In genomic region chr2:234514873-234515638, GRCh38 we compare ENCODE assay signal across 22 cellular contexts. TPM values are rescaled to one million over a fixed set of nuclear protein-coding genes. Genes with fewer than 3 reads are reported as not detected.
DNase-seq lines count a peak whose midpoint lies in the region; ATAC-seq and TF ChIP-seq lines count a peak whose summit lies in the region.
"Had no signal": no experiment of that assay in that cellular context is flagged by ENCODE, and none has a peak within 500 bp of the region (broad histone marks: within the 10 kb centered on the region; RNA-seq: fewer than 3 reads in every experiment).

No MANE protein-coding gene starts in this region.

- H3K9me3 ChIP-seq in IMR-90 (ENCODE audit: control insufficient read depth, insufficient read depth, low read length) (no peaks in the 10 kb centered on the region), trophoblast cell (ENCODE audit: insufficient read depth, low read depth, low read length) (peaks cover 9% of the 10 kb centered on the region)
- H3K9me3 ChIP-seq: BE2C, SJSA1 had no signal

- H3K36me3 Mint-ChIP-seq in effector memory CD8-positive, alpha-beta T cell (ENCODE audit: insufficient read depth): no peaks in the 10 kb centered on the region

- H3K27ac Mint-ChIP-seq in effector memory CD8-positive, alpha-beta T cell: no peak overlapping the region
- H3K27ac Mint-ChIP-seq: CD4-positive, alpha-beta T cell; HFFc6 had no signal

- H2AFZ ChIP-seq in IMR-90 (replicated peaks; ENCODE audit: low read length, poor library complexity) (no peak overlapping the region), trophoblast cell (ENCODE audit: insufficient read depth, low read length, poor library complexity) (no peak overlapping the region)

- H3K4me1 ChIP-seq in IMR-90 (ENCODE audit: control insufficient read depth, insufficient read depth, low read length): peaks cover 3% of the 10 kb centered on the region; the same call in 1 of the 2 replicates
- H3K4me1 ChIP-seq in trophoblast cell (ENCODE audit: control insufficient read depth in 1 of 2, insufficient read depth in 2 of 2, low read length in 2 of 2): peaks cover 3% of the 10 kb centered on the region in 2 experiments

- H4K91ac ChIP-seq in IMR-90 (ENCODE audit: insufficient read depth, low read depth, low read length) (no peak overlapping the region), trophoblast cell (ENCODE audit: low read depth, low read length) (no peak overlapping the region)

- no peak overlapping the region for H4K12ac ChIP-seq in trophoblast cell (ENCODE audit: low read depth, low read length)

- DNase-seq in DMS 273 (lab: John Stamatoyannopoulos, UW; ENCODE audit: unreplicated experiment) (peak; percentile 12), DMS 273 treated with DMSO at 0.1 percent for 48 hours (lab: John Stamatoyannopoulos, UW) (no peak), IMR-90 (no peak), trophoblast cell (no peak), HK-2 (ENCODE audit: unreplicated experiment) (no peak), coronary artery (ENCODE audit: low spot score) (no peak), dermis blood vessel endothelial cell (no peak)
- DNase-seq in effector memory CD8-positive, alpha-beta T cell: no peak
- DNase-seq: BE2C; CD4-positive, alpha-beta T cell; DMS79; GOT3; HFFc6; MV-4-11; NCI-H1417; NCI-H1930; NCI-H446 treated with DMSO at 0.1 percent for 48 hours; NCI-H748 treated with DMSO at 0.1 percent for 48 hours; OCI-M1 had no signal

- dilution Hi-C loops in IMR-90 (cut with HindIII; ENCODE audit: low sequenced_read_pairs, unreplicated experiment): loop anchor here (25.0 kb wide), 1 partner anchor 178 kb away; no protein-coding TSS in a partner anchor

- H3K4me3 ChIP-seq in IMR-90 (ENCODE audit: insufficient read depth, low read depth, low read length): no peak overlapping the region
- peak overlapping the region; percentile 64 for H3K4me3 ChIP-seq in trophoblast cell (ENCODE audit: low read depth, low read length)
- no peak overlapping the region for H3K4me3 ChIP-seq in coronary artery
- H3K4me3 ChIP-seq: SJSA1 had no signal

- no peak overlapping the region for H3K27ac ChIP-seq in IMR-90 (ENCODE audit: insufficient read depth, low read length)
- H3K27ac ChIP-seq in trophoblast cell (ENCODE audit: low read depth, low read length): no peak overlapping the region
- H3K27ac ChIP-seq in coronary artery: no peak overlapping the region
- H3K27ac ChIP-seq: 22Rv1, RWPE1, SJSA1 had no signal

- 95 to 100% methylated on average over 2 to 8 of the region's 16 CpGs for WGBS in IMR-90 (ENCODE audit: extremely low coverage in 2 of 2, insufficient read length in 1 of 2), 2 experiments
- 98% methylated on average over 3 of the region's 16 CpGs for WGBS in trophoblast cell (ENCODE audit: extremely low coverage, insufficient coverage, insufficient read length)

- CTCF ChIA-PET in IMR-90 (lab: Yijun Ruan, JAX): no interaction called here

- in situ Hi-C loops in IMR-90 (cut with MboI; ENCODE audit: low sequenced_read_pairs): no loop called here

- H3K18ac ChIP-seq in IMR-90 (ENCODE audit: low read depth, low read length) (no peak overlapping the region), trophoblast cell (ENCODE audit: low read length) (no peak overlapping the region)

- TF ChIP-seq CTCF in IMR-90 (conservative IDR thresholded peaks at IDR 0.05; ENCODE audit: low read depth, low read length) (no peak), coronary artery (IDR thresholded peaks at IDR 0.05) (no peak)

- H2BK20ac ChIP-seq in IMR-90 (ENCODE audit: low read depth, low read length): no peak overlapping the region

- no TSS peak for BruUV-seq in IMR-90 (replicated peaks; lab: Mats Ljungman, UMichigan)

- H3K23ac ChIP-seq in IMR-90 (ENCODE audit: low read depth, low read length) (no peak overlapping the region), trophoblast cell (ENCODE audit: low read length) (peak overlapping the region; percentile 94)

- H2AK9ac ChIP-seq in IMR-90 (replicated peaks; ENCODE audit: low read depth, low read length, poor library complexity): peak overlapping the region; percentile 34

- H3K14ac ChIP-seq in IMR-90 (replicated peaks; ENCODE audit: low read depth, low read length) (0 out of 2 replicates have a peak overlapping the region, but pooled peaks have one; percentile 46), trophoblast cell (ENCODE audit: low read length) (no peak overlapping the region)

- H3K4ac ChIP-seq in IMR-90 (ENCODE audit: low read depth, low read length) (no peak overlapping the region), trophoblast cell (ENCODE audit: low read depth, low read length) (no peak overlapping the region)

- intact Hi-C loops in IMR-90 (cut with micrococcal nuclease): no loop called here

- H4K5ac ChIP-seq in IMR-90 (ENCODE audit: low read depth, low read length): no peak overlapping the region

- peaks cover 11% of the 10 kb centered on the region for H3K9me1 ChIP-seq in IMR-90 (ENCODE audit: insufficient read depth, low read length)

- no peaks in the 10 kb centered on the region for H3K79me1 ChIP-seq in IMR-90 (ENCODE audit: low read depth in 1 of 2, low read length in 2 of 2)
- no peaks in the 10 kb centered on the region for H3K79me1 ChIP-seq in trophoblast cell (ENCODE audit: low read length)

- H2BK12ac ChIP-seq in trophoblast cell (ENCODE audit: low read length): no peak overlapping the region

- H3K9ac ChIP-seq in IMR-90 (ENCODE audit: low read depth, low read length) (no peak overlapping the region), trophoblast cell (ENCODE audit: low read length) (no peak overlapping the region)

- H4K8ac ChIP-seq in IMR-90 (ENCODE audit: low read depth in 2 of 2, low read length in 2 of 2): no peak overlapping the region
- no peak overlapping the region for H4K8ac ChIP-seq in trophoblast cell (ENCODE audit: low read depth, low read length)

- TF ChIP-seq POLR2A in IMR-90 (IDR thresholded peaks at IDR 0.05; ENCODE audit: low read depth, low read length): no peak

- ATAC-seq in IMR-90 (ENCODE audit: low read depth): no peak
- ATAC-seq in effector memory CD8-positive, alpha-beta T cell (replicated peaks): peak; percentile 8

- H2BK5ac ChIP-seq in IMR-90 (ENCODE audit: low read depth, low read length, poor library complexity, severe bottlenecking) (peak overlapping the region; percentile 95), trophoblast cell (ENCODE audit: low read depth, low read length, poor library complexity) (no peak overlapping the region)

- no peak for TF ChIP-seq RAD21 in IMR-90 (IDR thresholded peaks at IDR 0.05; ENCODE audit: low read length)

- H3K9me3 Mint-ChIP-seq in effector memory CD8-positive, alpha-beta T cell: no peaks in the 10 kb centered on the region
- H3K9me3 Mint-ChIP-seq: CD4-positive, alpha-beta T cell; HFFc6 had no signal

- peak overlapping the region; percentile 87; the same call in 1 of the 2 replicates for H2AK5ac ChIP-seq in IMR-90 (ENCODE audit: low read depth, low read length)
- no peak overlapping the region for H2AK5ac ChIP-seq in trophoblast cell (ENCODE audit: low read length)

- no peaks in the 10 kb centered on the region for H4K20me1 ChIP-seq in IMR-90 (ENCODE audit: insufficient read depth, low read length)

- H3K4me3 Mint-ChIP-seq in effector memory CD8-positive, alpha-beta T cell: no peak overlapping the region
- H3K4me3 Mint-ChIP-seq: CD4-positive, alpha-beta T cell; HFFc6 had no signal

- H3K27me3 ChIP-seq in IMR-90 (ENCODE audit: control insufficient read depth, insufficient read depth, low read length): peaks cover 6% of the 10 kb centered on the region
- no peaks in the 10 kb centered on the region for H3K27me3 ChIP-seq in trophoblast cell (ENCODE audit: insufficient read depth, low read length)
- H3K27me3 ChIP-seq: BE2C, SJSA1 had no signal

- H3K36me3 ChIP-seq in IMR-90 (ENCODE audit: control insufficient read depth, insufficient read depth, low read length) (no peaks in the 10 kb centered on the region), trophoblast cell (ENCODE audit: control insufficient read depth in 1 of 2, insufficient read depth in 2 of 2, low read length in 2 of 2) (no peaks in the 10 kb centered on the region)
- H3K36me3 ChIP-seq: BE2C, SJSA1 had no signal

- H3K4me2 ChIP-seq in IMR-90 (ENCODE audit: low read depth, low read length) (no peak overlapping the region), trophoblast cell (ENCODE audit: low read length) (no peak overlapping the region)

- H3K4me1 Mint-ChIP-seq in effector memory CD8-positive, alpha-beta T cell (ENCODE audit: low read depth in 2 of 2): no peaks in the 10 kb centered on the region

- no peak overlapping the region for H3K56ac ChIP-seq in IMR-90 (ENCODE audit: extremely low read depth, insufficient read depth, low read length)

- POLR2A ChIA-PET in IMR-90 (lab: Charles Lee; ENCODE audit: unreplicated experiment): no interaction called here

- H2BK120ac ChIP-seq in IMR-90 (ENCODE audit: low read depth, low read length) (no peak overlapping the region), trophoblast cell (ENCODE audit: insufficient read depth, low read length, poor library complexity) (no peak overlapping the region)

- no peaks in the 10 kb centered on the region for H3K79me2 ChIP-seq in trophoblast cell (ENCODE audit: control insufficient read depth, insufficient read depth, low read length, poor library complexity)

- H3K27me3 Mint-ChIP-seq in effector memory CD8-positive, alpha-beta T cell: no peaks in the 10 kb centered on the region
- H3K27me3 Mint-ChIP-seq: CD4-positive, alpha-beta T cell had no signal

- no peak overlapping the region for H2BK15ac ChIP-seq in IMR-90 (ENCODE audit: low read depth, low read length)

TF ChIP-seq in IMR-90, 13 proteins besides CTCF, POLR2A, EP300 and RAD21:
- no peak for TF ChIP-seq FOS (IDR thresholded peaks at IDR 0.05; ENCODE audit: low read depth, low read length)
- no peak for TF ChIP-seq MAZ (IDR thresholded peaks at IDR 0.05; ENCODE audit: borderline replicate concordance, low read depth, low read length)
- TF ChIP-seq MXI1 (IDR thresholded peaks at IDR 0.05; ENCODE audit: borderline replicate concordance, low read depth, low read length): no peak
- no peak for TF ChIP-seq MAFK (IDR thresholded peaks at IDR 0.05; ENCODE audit: low read depth, low read length)
- TF ChIP-seq ELK1 (IDR thresholded peaks at IDR 0.05; ENCODE audit: borderline replicate concordance, low read depth, low read length): no peak

RNA-seq across cellular contexts. Expression of gene ARL4C, which starts 18.2 kb away (rescaled TPM):
- total RNA-seq in IMR-90 (2012; rRNA removed) (7.7 and 12.5 TPM in 2 replicates), dermis blood vessel endothelial cell (6.1 TPM in 2 replicates)
- 8.2 and 8.7 TPM in 2 replicates for polyA plus RNA-seq in IMR-90 (2012; rRNA removed)
- polyA plus RNA-seq in IMR-90 (2012; cell fraction: cytosol; rRNA removed): 4.8 and 7.4 TPM in 2 replicates
- 6.5 and 6.7 TPM in 2 replicates for polyA plus RNA-seq in IMR-90 (2012; cell fraction: nucleus; rRNA removed; ENCODE audit: low replicate concordance)
- polyA plus RNA-seq in trophoblast cell (2013): 28.8 TPM in 2 replicates
